ENCODE assay signal across 30 cellular contexts in the genomic region with DNA sequence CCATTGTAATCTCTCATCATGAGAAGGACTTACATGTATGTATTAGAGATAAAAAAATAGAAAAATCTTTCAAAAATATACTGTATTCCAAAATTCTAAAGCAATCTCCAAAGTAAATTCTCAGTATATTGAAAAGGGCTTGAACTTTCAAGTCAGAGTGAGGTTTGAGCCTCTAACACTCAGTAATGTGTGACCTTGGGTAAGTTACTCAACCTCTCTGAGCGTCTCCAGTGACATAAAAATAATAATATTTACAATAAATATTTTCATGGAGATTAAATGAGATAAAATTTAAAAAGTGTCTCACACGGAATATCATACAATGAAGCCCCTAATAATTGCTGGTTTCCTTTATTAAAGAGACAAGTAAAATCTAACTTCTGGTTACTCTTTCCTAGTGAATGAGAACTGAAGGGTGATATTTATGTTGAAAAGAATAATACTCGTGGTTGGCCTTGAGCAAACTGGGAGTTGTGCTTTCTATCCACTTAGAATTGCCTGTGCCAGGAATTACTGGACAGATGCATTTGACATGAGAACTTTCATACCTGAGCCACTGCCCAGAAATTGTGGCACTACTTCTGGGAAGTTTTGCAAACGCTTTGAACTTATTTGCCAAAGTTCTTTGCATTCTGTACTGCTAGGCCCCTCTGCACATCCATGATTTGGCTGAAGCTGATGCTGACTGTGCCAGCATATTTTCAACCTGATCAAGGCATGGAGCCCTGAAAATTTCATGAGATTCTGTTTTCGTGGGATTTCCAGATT.
DNase-seq lines count a peak whose midpoint lies in the region; ATAC-seq, FAIRE-seq and TF ChIP-seq lines count a peak whose summit lies in the region.
"Had no signal": no experiment of that assay in that cellular context is flagged by ENCODE, and none has a peak within 500 bp of the region (broad histone marks: within the 10 kb centered on the region; RNA-seq: fewer than 3 reads in every experiment).

No MANE protein-coding gene starts in this region.

- no peaks in the 10 kb centered on the region for H3K9me3 Mint-ChIP-seq in astrocyte (ENCODE audit: unreplicated experiment)

- ATAC-seq in pancreas: peak; percentile 91 to 96 (median 94)
- ATAC-seq in HG03439 (IDR thresholded peaks at IDR 0.05; ENCODE audit: unreplicated experiment): no peak
- no peak for ATAC-seq in GM19328 (IDR thresholded peaks at IDR 0.05; ENCODE audit: unreplicated experiment)
- no peak for ATAC-seq in psoas muscle
- ATAC-seq: CD8-positive, alpha-beta T cell; GM12878; HCT116; Panc1 had no signal

- no peak overlapping the region for H2AFZ ChIP-seq in astrocyte (ENCODE audit: low read depth, low read length)
- peak overlapping the region; percentile 52 for H2AFZ ChIP-seq in mammary epithelial cell (ENCODE audit: low read depth, low read length)

- no peaks in the 10 kb centered on the region for H3K36me3 Mint-ChIP-seq in astrocyte (ENCODE audit: low read depth, unreplicated experiment)
- H3K36me3 Mint-ChIP-seq: CD8-positive, alpha-beta T cell had no signal

- H3K4me1 Mint-ChIP-seq in astrocyte (ENCODE audit: low read depth, unreplicated experiment): no peaks in the 10 kb centered on the region
- H3K4me1 Mint-ChIP-seq: B cell had no signal

- H3K9me3 ChIP-seq in astrocyte (ENCODE audit: insufficient read depth, low read depth, low read length): no peaks in the 10 kb centered on the region
- H3K9me3 ChIP-seq in mammary epithelial cell (replicated peaks; ENCODE audit: insufficient read depth, low read length): no peaks in the 10 kb centered on the region
- no peaks in the 10 kb centered on the region for H3K9me3 ChIP-seq in pancreas
- H3K9me3 ChIP-seq in WERI-Rb-1 (ENCODE audit: severe bottlenecking): no peaks in the 10 kb centered on the region
- no peaks in the 10 kb centered on the region for H3K9me3 ChIP-seq in psoas muscle
- H3K9me3 ChIP-seq: Caco-2 had no signal

- dilution Hi-C loops in mammary epithelial cell (cut with HindIII; ENCODE audit: low sequenced_read_pairs): no loop called here

- no peaks in the 10 kb centered on the region for H3K4me1 ChIP-seq in astrocyte (ENCODE audit: insufficient read depth, low read length)
- no peaks in the 10 kb centered on the region for H3K4me1 ChIP-seq in mammary epithelial cell (ENCODE audit: insufficient read depth, low read length)
- peaks cover 0 to 27% (median 16%) of the 10 kb centered on the region in 3 donors for H3K4me1 ChIP-seq in pancreas
- no peaks in the 10 kb centered on the region for H3K4me1 ChIP-seq in psoas muscle
- H3K4me1 ChIP-seq: Caco-2 had no signal

- no peak overlapping the region for H3K27ac ChIP-seq in astrocyte (ENCODE audit: low read depth, low read length)
- H3K27ac ChIP-seq in mammary epithelial cell (ENCODE audit: insufficient read depth, low read depth, low read length): no peak overlapping the region
- H3K27ac ChIP-seq in pancreas: peak overlapping the region in 3 of 4 donors; percentile 12 to 81 (median 71)
- H3K27ac ChIP-seq in WERI-Rb-1: no peak overlapping the region
- no peak overlapping the region for H3K27ac ChIP-seq in psoas muscle
- H3K27ac ChIP-seq: C4-2B, RWPE1 had no signal

- no peak overlapping the region for H3K9ac ChIP-seq in astrocyte (ENCODE audit: low read length)
- no peak overlapping the region for H3K9ac ChIP-seq in mammary epithelial cell (ENCODE audit: insufficient read depth, low read length)

- DNase-seq in astrocyte (ENCODE audit: low read depth) (peak; percentile 39), mammary epithelial cell (no peak), pancreas (peak in 4 of 6 donors; percentile 20 to 83 (median 81)), WERI-Rb-1 (no peak), psoas muscle (no peak)
- DNase-seq: Caco-2; CD8-positive, alpha-beta T cell; DMS 273 treated with DMSO at 0.1 percent for 48 hours; DMS79; EL; GDM1; IMR-90; KG1; NCI-H1092 treated with DMSO at 0.1 percent for 48 hours; NCI-H1436; NCI-H187; NCI-H2081 treated with DMSO at 0.1 percent for 48 hours; NCI-H2171; NCI-H226; NCI-H510A; NCI-H69; SHP77 had no signal

- H3K36me3 ChIP-seq in astrocyte (ENCODE audit: insufficient read depth, low read length) (no peaks in the 10 kb centered on the region), mammary epithelial cell (ENCODE audit: insufficient read depth, low read length) (no peaks in the 10 kb centered on the region), pancreas (no peaks in the 10 kb centered on the region), WERI-Rb-1 (no peaks in the 10 kb centered on the region), psoas muscle (ENCODE audit: insufficient read depth in 1 of 2, low read depth in 1 of 2) (no peaks in the 10 kb centered on the region)

- no TSS peak for BruUV-seq in mammary epithelial cell (replicated peaks; lab: Mats Ljungman, UMichigan)

- peaks cover 3% of the 10 kb centered on the region for H3K27me3 Mint-ChIP-seq in astrocyte (ENCODE audit: low read depth, unreplicated experiment)
- H3K27me3 Mint-ChIP-seq: B cell had no signal

- no peak overlapping the region for H3K4me3 ChIP-seq in astrocyte (ENCODE audit: insufficient read depth, low read depth, low read length)
- H3K4me3 ChIP-seq in mammary epithelial cell (replicated peaks in 1 of 3; ENCODE audit: insufficient read depth in 1 of 3, low read depth in 2 of 3, low read length in 3 of 3): no peak overlapping the region
- no peak overlapping the region for H3K4me3 ChIP-seq in pancreas
- H3K4me3 ChIP-seq in WERI-Rb-1 (ENCODE audit: low read depth, low read length): no peak overlapping the region
- H3K4me3 ChIP-seq in psoas muscle: no peak overlapping the region
- H3K4me3 ChIP-seq: GM12878 had no signal

- no peak overlapping the region for H3K4me3 Mint-ChIP-seq in astrocyte (ENCODE audit: unreplicated experiment)
- H3K4me3 Mint-ChIP-seq: B cell; CD8-positive, alpha-beta T cell had no signal

- no peaks in the 10 kb centered on the region for H3K79me2 ChIP-seq in astrocyte (ENCODE audit: insufficient read depth, low read length)
- no peaks in the 10 kb centered on the region for H3K79me2 ChIP-seq in mammary epithelial cell (ENCODE audit: insufficient read depth, low read length)

- 27% methylated on average over 5 of the region's 5 CpGs for WGBS in mammary epithelial cell (ENCODE audit: low coverage, missing lambda C conversion rate)
- WGBS in pancreas, 2 donors: 19 to 20% methylated on average over 5 of the region's 5 CpGs
- 28 to 45% (median 33%) methylated on average over 5 of the region's 5 CpGs for WGBS in psoas muscle, 3 donors

- no peak overlapping the region for H3K27ac Mint-ChIP-seq in astrocyte (ENCODE audit: unreplicated experiment)
- H3K27ac Mint-ChIP-seq: B cell; CD8-positive, alpha-beta T cell had no signal

- H4K20me1 ChIP-seq in astrocyte (ENCODE audit: insufficient read depth, low read length) (no peaks in the 10 kb centered on the region), mammary epithelial cell (ENCODE audit: insufficient read depth, low read length) (no peaks in the 10 kb centered on the region)

- intact Hi-C loops in mammary epithelial cell (cut with micrococcal nuclease) (no loop called here), pancreas (cut with DNase I) (no loop called here), psoas muscle (cut with DNase I) (no loop called here)

- CTCF ChIA-PET in mammary epithelial cell (lab: Charles Lee; ENCODE audit: low non-redundant PET): no interaction called here

- in situ Hi-C loops in mammary epithelial cell (cut with MboI; ENCODE audit: low sequenced_read_pairs in 2 of 2): no loop called here

- TF ChIP-seq CTCF in astrocyte (IDR thresholded peaks at IDR 0.05; ENCODE audit: insufficient read depth, low read depth, low read length): no peak
- TF ChIP-seq CTCF in mammary epithelial cell (conservative IDR thresholded peaks at IDR 0.05 in 1 of 2, IDR thresholded peaks at IDR 0.05 in 1 of 2; ENCODE audit: extremely low read depth in 1 of 2, insufficient read depth in 1 of 2, low read depth in 1 of 2, low read length in 2 of 2): no peak
- no peak for TF ChIP-seq CTCF in pancreas (IDR thresholded peaks at IDR 0.05)
- no peak for TF ChIP-seq CTCF in WERI-Rb-1 (IDR thresholded peaks at IDR 0.05; ENCODE audit: low read depth, low read length)
- no peak for TF ChIP-seq CTCF in psoas muscle (IDR thresholded peaks at IDR 0.05)

- H3K4me2 ChIP-seq in astrocyte (ENCODE audit: low read length) (no peak overlapping the region), mammary epithelial cell (ENCODE audit: insufficient read depth, low read depth, low read length) (no peak overlapping the region)

- FAIRE-seq in astrocyte (lab: Jason Lieb, UNC) (no peak), pancreas (lab: Jason Lieb, UNC) (no peak)
- FAIRE-seq: GM12878 had no signal

- H3K27me3 ChIP-seq in astrocyte (ENCODE audit: insufficient read depth, low read length): no peaks in the 10 kb centered on the region
- H3K27me3 ChIP-seq in mammary epithelial cell (ENCODE audit: insufficient read depth, low read length): no peaks in the 10 kb centered on the region
- H3K27me3 ChIP-seq in pancreas: no peaks in the 10 kb centered on the region
- no peaks in the 10 kb centered on the region for H3K27me3 ChIP-seq in WERI-Rb-1 (ENCODE audit: insufficient read depth, low read depth, severe bottlenecking)
- no peaks in the 10 kb centered on the region for H3K27me3 ChIP-seq in psoas muscle (ENCODE audit: insufficient read depth in 3 of 3, low read length in 2 of 3)

Comparison
In these comparisons a context has a peak if more than half of its experiments do, and no peak if none do; other contexts are left out.
1. DNase-seq: peak in astrocyte (single experiment) and pancreas (4 of 6); none in mammary epithelial cell (single experiment), WERI-Rb-1 (single experiment) and psoas muscle (0 of 2).
2. H3K27ac ChIP-seq: peak in pancreas (3 of 4); none in astrocyte (single experiment), mammary epithelial cell (single experiment), WERI-Rb-1 (single experiment) and psoas muscle (single experiment).
3. ATAC-seq: peak in pancreas (4 of 4); none in HG03439 (single experiment), GM19328 (single experiment) and psoas muscle (0 of 4).